In the genomic region with DNA sequence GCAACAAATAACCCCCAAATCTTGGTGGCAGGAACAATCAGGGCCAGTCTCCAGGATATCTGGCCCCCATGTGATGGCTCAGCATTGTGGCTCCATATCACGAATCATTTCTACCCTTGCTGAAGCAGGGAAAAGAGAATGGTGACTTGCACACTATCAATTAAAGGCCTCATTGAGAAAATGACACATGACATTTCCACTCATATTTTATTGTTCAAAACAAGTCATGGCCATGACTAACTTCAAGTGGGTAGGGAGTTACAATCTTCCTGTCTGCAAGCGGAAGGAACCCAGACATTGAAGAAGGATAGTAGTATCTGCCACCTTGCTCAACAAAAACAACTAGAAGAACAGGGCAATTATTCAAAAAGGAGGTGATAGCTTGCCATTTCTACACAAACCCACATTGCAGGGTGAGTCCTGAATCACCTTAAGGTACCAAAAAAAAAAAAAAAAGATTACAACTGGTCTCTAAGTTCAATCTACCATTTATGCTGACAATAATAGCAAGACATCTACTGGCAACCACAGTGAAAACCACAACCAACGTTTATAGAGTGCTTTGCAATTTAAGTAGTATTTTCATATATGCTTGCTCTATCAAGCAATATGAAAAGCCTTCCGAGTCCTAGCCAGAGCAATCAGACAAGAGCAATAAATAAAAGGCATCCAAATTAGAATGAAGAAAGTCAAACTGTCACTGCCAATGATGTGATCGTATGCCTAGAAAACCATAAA, we compare ENCODE assay signal across 18 cellular contexts.
"Had no signal": no experiment of that assay in that cellular context is flagged by ENCODE, and none has a peak within 500 bp of the region (broad histone marks: within the 10 kb centered on the region; RNA-seq: fewer than 3 reads in every experiment).

No MANE protein-coding gene starts in this region.

- H3K9me3 ChIP-seq: colonic mucosa, pancreas, uterus had no signal

- H3K4me3 Mint-ChIP-seq: naive thymus-derived CD8-positive, alpha-beta T cell; neural crest cell; stimulated activated memory B cell treated with anti-CD40 and anti-IgM and Interleukin-4, amounts not matched to agents 10 μg/mL and 1 μg/mL and 100 μg/mL, for 72 hours; stimulated activated naive CD8-positive, alpha-beta T cell treated with anti-CD3 and anti-CD28 coated beads, Interleukin-15, Interleukin-2, amounts not matched to agents 100 ng/mL and 50 ng/mL, for 24 hours had no signal

- H3K36me3 Mint-ChIP-seq: naive thymus-derived CD8-positive, alpha-beta T cell; stimulated activated memory B cell treated with anti-CD40 and anti-IgM and Interleukin-4, amounts not matched to agents 10 μg/mL and 1 μg/mL and 100 μg/mL, for 72 hours had no signal

- H3K36me3 ChIP-seq: colonic mucosa, heart left ventricle, pancreas, tibial artery, upper lobe of left lung, uterus had no signal

- H3K27ac Mint-ChIP-seq: naive thymus-derived CD8-positive, alpha-beta T cell; progenitor cell of endocrine pancreas; stimulated activated memory B cell treated with anti-CD40 and anti-IgM and Interleukin-4, amounts not matched to agents 10 μg/mL and 1 μg/mL and 100 μg/mL, for 72 hours; stimulated activated naive CD8-positive, alpha-beta T cell treated with anti-CD3 and anti-CD28 coated beads, Interleukin-15, Interleukin-2, amounts not matched to agents 100 ng/mL and 50 ng/mL, for 24 hours had no signal

- ATAC-seq: heart left ventricle; left colon; naive thymus-derived CD8-positive, alpha-beta T cell; pancreas; right cardiac atrium; stimulated activated memory B cell treated with anti-CD40 and anti-IgM and Interleukin-4, amounts not matched to agents 10 μg/mL and 1 μg/mL and 100 μg/mL, for 72 hours had no signal

- H3K27me3 Mint-ChIP-seq: stimulated activated memory B cell treated with anti-CD40 and anti-IgM and Interleukin-4, amounts not matched to agents 10 μg/mL and 1 μg/mL and 100 μg/mL, for 72 hours had no signal

- DNase-seq: colonic mucosa; dermis blood vessel endothelial cell; heart left ventricle; hippocampal formation; left colon; naive thymus-derived CD8-positive, alpha-beta T cell; nucleus accumbens; pancreas; right cardiac atrium; stimulated activated CD4-positive, alpha-beta T cell treated with anti-CD3 and anti-CD28 coated beads, Interleukin-4, amount 100 ng/mL, for 1 hour; stimulated activated CD8-positive, alpha-beta memory T cell treated with anti-CD3 and anti-CD28 coated beads, Interleukin-4, amount 100 ng/mL, for 48 hours; tibial artery; upper lobe of left lung; uterus had no signal

- H3K27me3 ChIP-seq: colonic mucosa, pancreas, tibial artery, upper lobe of left lung, uterus had no signal

- H3K4me1 Mint-ChIP-seq: stimulated activated memory B cell treated with anti-CD40 and anti-IgM and Interleukin-4, amounts not matched to agents 10 μg/mL and 1 μg/mL and 100 μg/mL, for 72 hours had no signal

- H3K27ac ChIP-seq: colonic mucosa, heart left ventricle, pancreas, tibial artery, upper lobe of left lung, uterus had no signal

- H3K4me1 ChIP-seq: colonic mucosa, heart left ventricle, pancreas, upper lobe of left lung, uterus had no signal

- H3K4me3 ChIP-seq: colonic mucosa, heart left ventricle, pancreas, tibial artery, upper lobe of left lung, uterus had no signal
